In genomic region chr13:104204177-104204576, GRCh38 we compare ENCODE assay signal across 25 cellular contexts.
DNase-seq lines count a peak whose midpoint lies in the region; ATAC-seq and TF ChIP-seq lines count a peak whose summit lies in the region.
"Had no signal": no experiment of that assay in that cellular context is flagged by ENCODE, and none has a peak within 500 bp of the region (broad histone marks: within the 10 kb centered on the region; RNA-seq: fewer than 3 reads in every experiment).

No MANE protein-coding gene starts in this region.

- H3F3A ChIP-seq in GM23338 (replicated peaks; ENCODE audit: low read depth) = no peaks in the 10 kb centered on the region

- no peaks in the 10 kb centered on the region for H3K36me3 ChIP-seq in GM06990 (ENCODE audit: control insufficient read depth, insufficient read depth, low read length)
- no peaks in the 10 kb centered on the region for H3K36me3 ChIP-seq in GM23338 (ENCODE audit: insufficient read depth)
- H3K36me3 ChIP-seq: MG63, stomach, tibial nerve had no signal

- no peak for DNase-seq in GM06990 (ENCODE audit: extremely low read depth, insufficient read length)
- peak; percentile 18 for DNase-seq in GM23338 (ENCODE audit: low spot score)
- peak; percentile 24 for DNase-seq in NB4 (ENCODE audit: low read depth)
- no peak for DNase-seq in epithelial cell of proximal tubule (ENCODE audit: low read depth)
- DNase-seq in immature natural killer cell = no peak
- no peak for DNase-seq in LoVo (ENCODE audit: low spot score)
- DNase-seq in activated effector memory CD4-positive, alpha-beta T cell treated with Interleukin-2 at 50 U/mL for 16 hours = no peak
- DNase-seq: activated CD4-positive, alpha-beta T cell treated with anti-CD3 and anti-CD28 coated beads, Interleukin-2, amount 10 ng/mL, durations not matched to agents 7 days and 5 days; activated CD8-positive, alpha-beta memory T cell treated with anti-CD3 and anti-CD28 coated beads, Interleukin-2, amount 10 ng/mL, durations not matched to agents 7 days and 5 days; activated naive CD8-positive, alpha-beta T cell treated with anti-CD3 and anti-CD28 coated beads for 36 hours; central memory CD4-positive, alpha-beta T cell; dorsolateral prefrontal cortex; head of caudate nucleus; left cardiac atrium; MG63; naive thymus-derived CD8-positive, alpha-beta T cell; NCI-H2171 treated with DMSO at 0.1 percent for 48 hours; right cardiac atrium; SIG-M5; stimulated activated CD4-positive, alpha-beta T cell treated with anti-CD3 and anti-CD28 coated beads, Interleukin-12 subunit alpha, Interleukin-12 subunit beta, amount 100 ng/mL, for 4 hours; stomach had no signal

- peaks cover 6% of the 10 kb centered on the region; the same call in 1 of the 2 replicates for H3K4me1 ChIP-seq in GM23338 (ENCODE audit: insufficient read depth)
- H3K4me1 ChIP-seq: stomach, tibial nerve had no signal

- H3K27ac ChIP-seq in GM23338 (ENCODE audit: low read depth) = no peak overlapping the region
- H3K27ac ChIP-seq: dorsolateral prefrontal cortex, stomach, tibial nerve had no signal

- no peaks in the 10 kb centered on the region for H3K79me2 ChIP-seq in GM23338 (replicated peaks; ENCODE audit: insufficient read depth)

- peaks cover 8% of the 10 kb centered on the region for H3K9me2 ChIP-seq in GM23338 (ENCODE audit: insufficient read depth)

- ATAC-seq in GM23338 = no peak
- ATAC-seq: activated CD8-positive, alpha-beta memory T cell treated with anti-CD3 and anti-CD28 coated beads, Interleukin-2, amount 10 ng/mL, durations not matched to agents 7 days and 5 days; activated T-helper 17 cell treated with anti-CD3 and anti-CD28 coated beads, Interleukin-2, amount 50 U/mL, for 72 hours; left cardiac atrium; naive thymus-derived CD8-positive, alpha-beta T cell; right cardiac atrium had no signal

- H3K4me1 Mint-ChIP-seq in GM23338 = peaks cover 3% of the 10 kb centered on the region; the same call in 2 of the 3 replicates
- H3K4me1 Mint-ChIP-seq in immature natural killer cell = no peaks in the 10 kb centered on the region
- H3K4me1 Mint-ChIP-seq: activated CD4-positive, alpha-beta T cell treated with anti-CD3 and anti-CD28 coated beads, Interleukin-2, amount 10 ng/mL, durations not matched to agents 7 days and 5 days; activated CD8-positive, alpha-beta memory T cell treated with anti-CD3 and anti-CD28 coated beads, Interleukin-2, amount 10 ng/mL, durations not matched to agents 7 days and 5 days; activated naive CD8-positive, alpha-beta T cell treated with anti-CD3 and anti-CD28 coated beads for 36 hours; activated T-helper 17 cell treated with anti-CD3 and anti-CD28 coated beads, Interleukin-2, amount 50 U/mL, for 72 hours; memory B cell; naive thymus-derived CD8-positive, alpha-beta T cell had no signal

- no peaks in the 10 kb centered on the region for H3K9me3 Mint-ChIP-seq in GM23338
- peaks cover 10 to 30% (median 14%) of the 10 kb centered on the region in 6 donors for H3K9me3 Mint-ChIP-seq in immature natural killer cell

- H3K27me3 ChIP-seq in GM06990 (replicated peaks; ENCODE audit: control insufficient read depth, insufficient read depth, low read length) (no peaks in the 10 kb centered on the region), GM23338 (ENCODE audit: insufficient read depth) (no peaks in the 10 kb centered on the region)
- H3K27me3 ChIP-seq: MG63, stomach, tibial nerve had no signal

- H4K20me1 ChIP-seq in GM23338 (replicated peaks; ENCODE audit: insufficient read depth) = no peaks in the 10 kb centered on the region

- TF ChIP-seq POLR2A in NB4 (IDR thresholded peaks at IDR 0.05; ENCODE audit: extremely low read depth, insufficient read length) = no peak

- no peak overlapping the region for H3K27ac Mint-ChIP-seq in GM23338
- H3K27ac Mint-ChIP-seq in immature natural killer cell = no peak overlapping the region
- H3K27ac Mint-ChIP-seq: activated CD4-positive, alpha-beta T cell treated with anti-CD3 and anti-CD28 coated beads, Interleukin-2, amount 10 ng/mL, durations not matched to agents 7 days and 5 days; activated CD8-positive, alpha-beta memory T cell treated with anti-CD3 and anti-CD28 coated beads, Interleukin-2, amount 10 ng/mL, durations not matched to agents 7 days and 5 days; activated naive CD8-positive, alpha-beta T cell treated with anti-CD3 and anti-CD28 coated beads for 36 hours; activated T-helper 17 cell treated with anti-CD3 and anti-CD28 coated beads, Interleukin-2, amount 50 U/mL, for 72 hours; memory B cell; naive thymus-derived CD8-positive, alpha-beta T cell; T-helper 1 cell treated with Interleukin-12 subunit alpha and Interleukin-12 subunit beta and Interleukin-4 antibody, amounts not matched to agents 30 μg/mL and 1 μg/mL, for 36 hours had no signal

- H3K4me3 Mint-ChIP-seq in GM23338 = no peak overlapping the region
- H3K4me3 Mint-ChIP-seq in immature natural killer cell = no peak overlapping the region
- H3K4me3 Mint-ChIP-seq: activated CD4-positive, alpha-beta T cell treated with anti-CD3 and anti-CD28 coated beads, Interleukin-2, amount 10 ng/mL, durations not matched to agents 7 days and 5 days; activated CD8-positive, alpha-beta memory T cell treated with anti-CD3 and anti-CD28 coated beads, Interleukin-2, amount 10 ng/mL, durations not matched to agents 7 days and 5 days; activated naive CD8-positive, alpha-beta T cell treated with anti-CD3 and anti-CD28 coated beads for 36 hours; activated T-helper 17 cell treated with anti-CD3 and anti-CD28 coated beads, Interleukin-2, amount 50 U/mL, for 72 hours; memory B cell; naive thymus-derived CD8-positive, alpha-beta T cell; T-helper 1 cell treated with Interleukin-12 subunit alpha and Interleukin-12 subunit beta and Interleukin-4 antibody, amounts not matched to agents 30 μg/mL and 1 μg/mL, for 36 hours had no signal

- no peak overlapping the region for H3K4me2 ChIP-seq in GM23338

- no peak overlapping the region for H3K4me3 ChIP-seq in GM06990 (replicated peaks; ENCODE audit: low read depth, low read length)
- H3K4me3 ChIP-seq in GM23338 = no peak overlapping the region
- H3K4me3 ChIP-seq in NB4 (ENCODE audit: low read depth, low read length) = no peak overlapping the region
- no peak overlapping the region for H3K4me3 ChIP-seq in epithelial cell of proximal tubule (ENCODE audit: low read depth, low read length)
- H3K4me3 ChIP-seq: dorsolateral prefrontal cortex, MG63, stomach, tibial nerve had no signal

- H3K27me3 Mint-ChIP-seq in GM23338 (ENCODE audit: insufficient read depth, low read depth, poor library complexity) (peaks cover 4% of the 10 kb centered on the region), immature natural killer cell (ENCODE audit: low read depth in 3 of 3) (no peaks in the 10 kb centered on the region)
- H3K27me3 Mint-ChIP-seq: activated CD4-positive, alpha-beta T cell treated with anti-CD3 and anti-CD28 coated beads, Interleukin-2, amount 10 ng/mL, durations not matched to agents 7 days and 5 days; activated CD8-positive, alpha-beta memory T cell treated with anti-CD3 and anti-CD28 coated beads, Interleukin-2, amount 10 ng/mL, durations not matched to agents 7 days and 5 days; activated naive CD8-positive, alpha-beta T cell treated with anti-CD3 and anti-CD28 coated beads for 36 hours; activated T-helper 17 cell treated with anti-CD3 and anti-CD28 coated beads, Interleukin-2, amount 50 U/mL, for 72 hours; memory B cell; naive thymus-derived CD8-positive, alpha-beta T cell had no signal

- H3K36me3 Mint-ChIP-seq in GM23338 (ENCODE audit: low read depth) = peaks cover 9% of the 10 kb centered on the region; the same call in 2 of the 3 replicates
- no peaks in the 10 kb centered on the region for H3K36me3 Mint-ChIP-seq in immature natural killer cell
- H3K36me3 Mint-ChIP-seq: activated CD8-positive, alpha-beta memory T cell treated with anti-CD3 and anti-CD28 coated beads, Interleukin-2, amount 10 ng/mL, durations not matched to agents 7 days and 5 days; activated naive CD8-positive, alpha-beta T cell treated with anti-CD3 and anti-CD28 coated beads for 36 hours; memory B cell; naive thymus-derived CD8-positive, alpha-beta T cell had no signal

- peak; percentile 5 for TF ChIP-seq CTCF in GM06990 (IDR thresholded peaks at IDR 0.05; ENCODE audit: insufficient read depth, low read length, poor library complexity, severe bottlenecking)
- peak; percentile 35 to 46 for TF ChIP-seq CTCF in GM23338 (conservative IDR thresholded peaks at IDR 0.05; ENCODE audit: low read depth in 2 of 2)
- peak; percentile 60 for TF ChIP-seq CTCF in NB4 (IDR thresholded peaks at IDR 0.05; ENCODE audit: low read depth, low read length)
- TF ChIP-seq CTCF in epithelial cell of proximal tubule (conservative IDR thresholded peaks at IDR 0.05; ENCODE audit: low read depth, low read length) = peak; percentile 23

- no peak overlapping the region for H2AFZ ChIP-seq in GM23338

TF ChIP-seq in GM23338, 12 proteins besides CTCF, POLR2A, EP300 and RAD21 (continues in another document):
- no peak for TF ChIP-seq JUNB (IDR thresholded peaks at IDR 0.05; ENCODE audit: unreplicated experiment)
- TF ChIP-seq STAT1 (IDR thresholded peaks at IDR 0.05; ENCODE audit: unreplicated experiment) = no peak
- no peak for TF ChIP-seq ETS1 (IDR thresholded peaks at IDR 0.05)

Comparison
In these comparisons a context has a peak if more than half of its experiments do, and no peak if none do; other contexts are left out.
1. DNase-seq: peak in GM23338 (single experiment) and NB4 (single experiment); none in GM06990 (single experiment), epithelial cell of proximal tubule (single experiment), immature natural killer cell (0 of 3), LoVo (single experiment) and activated effector memory CD4-positive, alpha-beta T cell treated with Interleukin-2 at 50 U/mL for 16 hours (single experiment).
2. CTCF ChIP-seq: peak in every context shown above with its lines; median percentile 60 in NB4; 40 in GM23338; 23 in epithelial cell of proximal tubule; 5 in GM06990.